9 cellular contexts compared by ENCODE assay signal in the genomic region with DNA sequence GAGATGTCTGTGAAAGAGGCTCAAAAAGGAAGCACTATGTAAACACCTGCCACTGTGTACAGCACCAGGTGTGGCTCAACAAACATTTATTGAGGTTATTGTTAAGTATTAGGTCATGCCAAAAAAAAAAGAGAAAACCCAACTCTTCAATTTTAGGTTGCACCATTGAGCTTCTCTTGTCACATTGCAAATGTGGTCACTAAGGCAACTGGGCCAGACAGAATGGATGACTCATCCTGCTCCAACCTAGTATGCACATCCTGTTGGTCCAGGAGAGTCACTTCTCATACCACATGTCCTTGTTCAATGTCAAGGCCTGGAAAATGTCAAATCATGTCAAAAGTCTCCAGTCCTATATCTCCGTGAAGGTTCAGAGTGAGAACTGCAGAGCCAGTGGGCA. TPM values are rescaled to one million over a fixed set of nuclear protein-coding genes. Genes with fewer than 3 reads are reported as not detected.
A peak's percentile ranks its signal among the peaks of the same experiment; 100 is the strongest.
DNase-seq lines count a peak whose midpoint lies in the region; ATAC-seq and TF ChIP-seq lines count a peak whose summit lies in the region.
"Had no signal": no experiment of that assay in that cellular context is flagged by ENCODE, and none has a peak within 500 bp of the region (broad histone marks: within the 10 kb centered on the region; RNA-seq: fewer than 3 reads in every experiment).

No MANE protein-coding gene starts in this region.

- H3K9me3 ChIP-seq in stomach, result no peaks in the 10 kb centered on the region

- H3K4me3 ChIP-seq in rectal smooth muscle tissue (ENCODE audit: low read length) (no peak overlapping the region), stomach (no peak overlapping the region)

- no peak overlapping the region for H3K27ac Mint-ChIP-seq in MCF 10A (ENCODE audit: low read depth, unreplicated experiment)

- no peak for TF ChIP-seq EP300 in stomach (IDR thresholded peaks at IDR 0.05)

- WGBS in stomach, 5 donors, result 33 to 55% (median 35%) methylated on average over 1 of the region's 1 CpG

- POLR2A ChIA-PET in MCF 10A (lab: Yijun Ruan, JAX), result no interaction called here

- intact Hi-C loops in MCF 10A (cut with micrococcal nuclease), result no loop called here
- intact Hi-C loops in stomach (cut with DNase I; ENCODE audit: low total_unique reads), result no loop called here

- H3K9me3 Mint-ChIP-seq in MCF 10A (ENCODE audit: unreplicated experiment), result no peaks in the 10 kb centered on the region

- H3K4me1 ChIP-seq in rectal smooth muscle tissue (ENCODE audit: control insufficient read depth, insufficient read depth, low read length) (peaks cover 11% of the 10 kb centered on the region), stomach (peaks cover 0 to 27% (median 9%) of the 10 kb centered on the region in 4 donors)

- H3K36me3 ChIP-seq in rectal smooth muscle tissue (ENCODE audit: control insufficient read depth, insufficient read depth, low read length) (no peaks in the 10 kb centered on the region), stomach (no peaks in the 10 kb centered on the region)

- H3K27me3 ChIP-seq in rectal smooth muscle tissue (ENCODE audit: control insufficient read depth, insufficient read depth, low read length) (no peaks in the 10 kb centered on the region), stomach (peaks cover 0 to 48% (median 0%) of the 10 kb centered on the region in 3 donors)

- H3K4me3 Mint-ChIP-seq in MCF 10A (ENCODE audit: unreplicated experiment), result no peak overlapping the region

- no peak for TF ChIP-seq CTCF in MCF 10A (IDR thresholded peaks at IDR 0.05; ENCODE audit: unreplicated experiment)
- no peak for TF ChIP-seq CTCF in stomach (IDR thresholded peaks at IDR 0.05)

- no TSS peak for BruUV-seq in MCF 10A (replicated peaks; lab: Mats Ljungman, UMichigan)

- H3K27ac ChIP-seq in rectal smooth muscle tissue (ENCODE audit: low read depth, low read length) (peak overlapping the region; percentile 33), stomach (no peak overlapping the region)

- DNase-seq in EH (ENCODE audit: low read depth) (peak; percentile 77), HPDE6-E6E7 (ENCODE audit: extremely low spot score) (peak; percentile 67), RPMI8226 (peak; percentile 87), MCF 10A (ENCODE audit: unreplicated experiment) (peak; percentile 76), NCI-H526 treated with DMSO at 0.1 percent for 48 hours (lab: John Stamatoyannopoulos, UW) (no peak), stomach (no peak)

- CTCF ChIA-PET in MCF 10A (lab: Yijun Ruan, JAX), result interaction anchor here (0.7 to 3.6 kb wide), 2 partner anchors 13 to 730 kb away, joined by 3 to 23 read pairs; no protein-coding TSS in a partner anchor

- H3K36me3 Mint-ChIP-seq in MCF 10A (ENCODE audit: insufficient read depth, unreplicated experiment), result no peaks in the 10 kb centered on the region

- ATAC-seq in GM21367 (IDR thresholded peaks at IDR 0.05; ENCODE audit: unreplicated experiment), result peak; percentile 67

- peaks cover 5% of the 10 kb centered on the region for H3K4me1 Mint-ChIP-seq in MCF 10A (ENCODE audit: insufficient read depth, unreplicated experiment)

- no peak overlapping the region for H3K9ac ChIP-seq in rectal smooth muscle tissue (ENCODE audit: low read length)

- TF ChIP-seq POLR2A in stomach (IDR thresholded peaks at IDR 0.05), result no peak

- H3K27me3 Mint-ChIP-seq in MCF 10A (ENCODE audit: insufficient read depth, unreplicated experiment), result no peaks in the 10 kb centered on the region

RNA-seq across cellular contexts. Expression of a gene that starts 25.0 kb away (rescaled TPM):
- total RNA-seq in MCF 10A (2022) (not detected in 2 replicates), stomach (not detected)
- polyA plus RNA-seq in stomach, result under 1 TPM in 1 of 3 donors, not detected in 2; 0.28 TPM
- total RNA-seq: mononuclear cell had no signal

RNA-seq across cellular contexts. Expression of a gene that starts 39.1 kb away (rescaled TPM):
- total RNA-seq in MCF 10A (2022) (3.0 and 4.8 TPM in 2 replicates), stomach (10 to 100 TPM in 3 of 5 donors, 1 to 10 TPM in 2; 6.7 to 83.0 (median 10.5) TPM)
- 10 to 100 TPM; 11.3 to 22.2 (median 13.4) TPM for polyA plus RNA-seq in stomach

Comparison
In these comparisons a context has a peak if more than half of its experiments do, and no peak if none do; other contexts are left out.
1. DNase-seq: peak in EH (single experiment), HPDE6-E6E7 (single experiment), RPMI8226 (single experiment) and MCF 10A (single experiment); none in NCI-H526 treated with DMSO at 0.1 percent for 48 hours (single experiment) and stomach (single experiment).